In the genomic region with DNA sequence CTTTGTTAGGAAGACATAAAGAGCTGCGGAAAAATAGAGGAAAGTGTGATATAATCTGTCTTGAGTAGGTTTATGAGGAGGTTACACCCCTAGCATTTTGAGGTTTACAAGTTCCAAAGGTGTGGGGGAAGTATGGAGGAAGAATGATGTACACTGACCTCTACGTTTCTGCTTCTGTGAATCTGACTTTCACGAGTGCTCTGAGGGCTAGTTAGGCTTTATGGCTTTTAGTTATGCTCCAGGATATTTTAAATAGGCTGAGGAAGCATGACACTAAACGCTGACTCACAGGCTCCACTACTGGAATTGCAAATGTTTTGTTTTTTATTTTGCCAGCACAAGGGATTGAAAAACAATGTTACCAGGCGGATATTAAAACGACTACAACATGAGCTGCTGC, we compare ENCODE assay signal across 12 cellular contexts. TPM values are rescaled to one million over a fixed set of nuclear protein-coding genes. Genes with fewer than 3 reads are reported as not detected.
DNase-seq lines count a peak whose midpoint lies in the region; ATAC-seq and TF ChIP-seq lines count a peak whose summit lies in the region.
"Had no signal": no experiment of that assay in that cellular context is flagged by ENCODE, and none has a peak within 500 bp of the region (broad histone marks: within the 10 kb centered on the region; RNA-seq: fewer than 3 reads in every experiment).

No MANE protein-coding gene starts in this region.

- no peak overlapping the region for H2BK120ac ChIP-seq in H9 (ENCODE audit: low read depth, low read length, poor library complexity, severe bottlenecking)

- peaks cover 12 to 13% of the 10 kb centered on the region in 2 experiments for H3K4me1 Mint-ChIP-seq in H9

- intact Hi-C loops in left ventricle myocardium inferior (cut with micrococcal nuclease) = no loop called here

- no peak overlapping the region for H2BK15ac ChIP-seq in H9 (ENCODE audit: low read depth, low read length)

- no peak overlapping the region for H3K56ac ChIP-seq in H9 (ENCODE audit: insufficient read length, low read depth, low read length)

- H3K23me2 ChIP-seq in H9 (ENCODE audit: insufficient read length, low read depth, low read length, poor library complexity, severe bottlenecking) = no peaks in the 10 kb centered on the region

- H3K36me3 Mint-ChIP-seq in H9 (ENCODE audit: insufficient read depth in 1 of 3, low read depth in 3 of 3) = peaks cover 11 to 20% (median 15%) of the 10 kb centered on the region in 3 experiments

- WGBS in H9 (ENCODE audit: extremely low coverage, insufficient read length, low lambda C conversion rate) = no CpG with 5 or more reads among the region's 6 CpGs
- WGBS in smooth muscle cell (ENCODE audit: low lambda C conversion rate) = 8% methylated on average over 6 of the region's 6 CpGs

- no peak overlapping the region for H4K91ac ChIP-seq in H9 (ENCODE audit: insufficient read length, low read depth, low read length)

- H3K79me1 ChIP-seq in H9 (ENCODE audit: insufficient read depth, low read depth, low read length, poor library complexity, severe bottlenecking) = no peaks in the 10 kb centered on the region

- no peak overlapping the region for H4K8ac ChIP-seq in H9 (replicated peaks; ENCODE audit: insufficient read length, low read depth, low read length)

- H3K23ac ChIP-seq in H9 (ENCODE audit: insufficient read length, low read depth, low read length) = no peak overlapping the region

- H2BK5ac ChIP-seq in H9 (ENCODE audit: insufficient read length, low read length) = no peak overlapping the region

- H4K20me1 ChIP-seq in H9 (ENCODE audit: control insufficient read depth, insufficient read depth, insufficient read length) (no peaks in the 10 kb centered on the region), smooth muscle cell (ENCODE audit: low read depth) (peaks cover 4% of the 10 kb centered on the region)

- no peak for TF ChIP-seq CTCF in H9 (conservative IDR thresholded peaks at IDR 0.05)
- no peak for TF ChIP-seq CTCF in astrocyte of the cerebellum (IDR thresholded peaks at IDR 0.05; ENCODE audit: low read depth, low read length, missing control alignments)
- no peak for TF ChIP-seq CTCF in left ventricle myocardium inferior (IDR thresholded peaks at IDR 0.05; ENCODE audit: borderline replicate concordance)
- no peak for TF ChIP-seq CTCF in smooth muscle cell (IDR thresholded peaks at IDR 0.05; ENCODE audit: borderline replicate concordance, insufficient read depth, poor library complexity, severe bottlenecking)

- no peak overlapping the region for H3K9ac ChIP-seq in H9 (ENCODE audit: extremely low read depth, insufficient read length, low read length)
- H3K9ac ChIP-seq in smooth muscle cell (ENCODE audit: low read depth) = peak overlapping the region; percentile 32

- no peak overlapping the region for H3T11ph ChIP-seq in H9 (ENCODE audit: low read length)

- no peak overlapping the region for H2BK12ac ChIP-seq in H9 (ENCODE audit: insufficient read length, low read depth, low read length)

- no peak overlapping the region for H3K4me3 ChIP-seq in astrocyte of the cerebellum (ENCODE audit: low read depth, low read length)
- no peak overlapping the region for H3K4me3 ChIP-seq in left ventricle myocardium inferior
- peak overlapping the region; percentile 14 for H3K4me3 ChIP-seq in smooth muscle cell

- H3K4me1 ChIP-seq in H9 (ENCODE audit: insufficient read depth, low read length) (no peaks in the 10 kb centered on the region; the same call in 1 of the 2 replicates), left ventricle myocardium inferior (peaks cover 63% of the 10 kb centered on the region), smooth muscle cell (ENCODE audit: low read depth) (peaks cover 14% of the 10 kb centered on the region)

- H2BK20ac ChIP-seq in H9 (ENCODE audit: low read depth, low read length, poor library complexity, severe bottlenecking) = no peak overlapping the region

- no peak overlapping the region for H3K4ac ChIP-seq in H9 (ENCODE audit: low read depth, low read length)

- peak overlapping the region in 2 of 3 experiments; percentile 8 to 68; a peak in 5 of 7 replicates for H3K27ac Mint-ChIP-seq in H9
- H3K27ac Mint-ChIP-seq: activated naive CD4-positive, alpha-beta T cell treated with anti-CD3 and anti-CD28 coated beads for 36 hours; T-helper 1 cell treated with Interleukin-12 subunit alpha and Interleukin-12 subunit beta and Interleukin-4 antibody, amounts not matched to agents 30 μg/mL and 1 μg/mL, for 36 hours had no signal

- no peak overlapping the region for H3K18ac ChIP-seq in H9 (ENCODE audit: insufficient read length, low read depth, low read length)

- no peaks in the 10 kb centered on the region for H3K27me3 Mint-ChIP-seq in H9 (ENCODE audit: low read depth)

- H3K4me2 ChIP-seq in H9 (ENCODE audit: insufficient read depth, insufficient read length, low read length) (no peak overlapping the region), smooth muscle cell (peak overlapping the region; percentile 60)

- H3K4me3 Mint-ChIP-seq in H9 = no peak overlapping the region
- H3K4me3 Mint-ChIP-seq: activated naive CD4-positive, alpha-beta T cell treated with anti-CD3 and anti-CD28 coated beads for 36 hours; T-helper 1 cell treated with Interleukin-12 subunit alpha and Interleukin-12 subunit beta and Interleukin-4 antibody, amounts not matched to agents 30 μg/mL and 1 μg/mL, for 36 hours had no signal

- peaks cover 24% of the 10 kb centered on the region for H3F3A ChIP-seq in smooth muscle cell (ENCODE audit: low read depth)

- H2AK5ac ChIP-seq in H9 (ENCODE audit: insufficient read length, low read length) = no peak overlapping the region

- no peak overlapping the region for H4K5ac ChIP-seq in H9 (ENCODE audit: insufficient read length, low read depth, low read length)

- H3K9me3 ChIP-seq in H9 (ENCODE audit: control insufficient read depth, low read depth, low read length) (no peaks in the 10 kb centered on the region), left ventricle myocardium inferior (replicated peaks) (no peaks in the 10 kb centered on the region), smooth muscle cell (replicated peaks; ENCODE audit: low read depth) (no peaks in the 10 kb centered on the region)

- H3K36me3 ChIP-seq in left ventricle myocardium inferior = peaks cover 35% of the 10 kb centered on the region
- peaks cover 4% of the 10 kb centered on the region for H3K36me3 ChIP-seq in smooth muscle cell (ENCODE audit: low read depth)

- DNase-seq in H9 (no peak), astrocyte of the cerebellum (ENCODE audit: low read depth) (peak; percentile 62), left ventricle myocardium inferior (no peak), smooth muscle cell (lab: John Stamatoyannopoulos, UW; ENCODE audit: unreplicated experiment) (no peak), NCI-H524 (lab: John Stamatoyannopoulos, UW) (no peak)
- no peak for DNase-seq in activated CD4-positive, alpha-beta T cell treated with anti-CD3 and anti-CD28 coated beads, Interleukin-2, amount 50 U/mL, for 1 hour
- DNase-seq: activated naive CD4-positive, alpha-beta T cell treated with anti-CD3 and anti-CD28 coated beads for 36 hours; NCI-H1694 had no signal

- no peak overlapping the region for H2AFZ ChIP-seq in H9 (ENCODE audit: low read length)
- H2AFZ ChIP-seq in smooth muscle cell (ENCODE audit: low read depth) = no peak overlapping the region

- no peaks in the 10 kb centered on the region for H3K9me3 Mint-ChIP-seq in H9
- H3K9me3 Mint-ChIP-seq: T-helper 1 cell treated with Interleukin-12 subunit alpha and Interleukin-12 subunit beta and Interleukin-4 antibody, amounts not matched to agents 30 μg/mL and 1 μg/mL, for 36 hours had no signal

- H3K27ac ChIP-seq in H9 (ENCODE audit: insufficient read length, low read depth, low read length) (no peak overlapping the region), left ventricle myocardium inferior (replicated peaks) (peak overlapping the region; percentile 65), smooth muscle cell (ENCODE audit: low read depth) (peak overlapping the region; percentile 92)

- ATAC-seq in GM19395 (IDR thresholded peaks at IDR 0.05; ENCODE audit: unreplicated experiment) = no peak
- ATAC-seq in GM18873 (IDR thresholded peaks at IDR 0.05; ENCODE audit: low FRiP score, unreplicated experiment) = no peak

- no peak overlapping the region for H3K14ac ChIP-seq in H9 (ENCODE audit: insufficient read depth, low read length)

- H3K27me3 ChIP-seq in H9 (ENCODE audit: insufficient read depth, low read length) = no peaks in the 10 kb centered on the region
- H3K27me3 ChIP-seq in left ventricle myocardium inferior (ENCODE audit: low read depth) = no peaks in the 10 kb centered on the region
- H3K27me3 ChIP-seq in smooth muscle cell (ENCODE audit: low read depth) = no peaks in the 10 kb centered on the region

- in situ Hi-C loops in astrocyte of the cerebellum (cut with HindIII; ENCODE audit: low sequenced_read_pairs) = no loop called here

- H3K79me2 ChIP-seq in H9 (ENCODE audit: insufficient read depth, low read length) (no peaks in the 10 kb centered on the region), smooth muscle cell (ENCODE audit: low read depth) (no peaks in the 10 kb centered on the region)

RNA-seq across cellular contexts. Expression of a gene that starts 46.4 kb away (rescaled TPM):
- total RNA-seq in H9 (2021) (0.09 and 0.26 TPM in 2 replicates), left ventricle myocardium inferior (0.47 TPM), smooth muscle cell (0.13 and 1.1 TPM in 2 replicates)
- 0.56 TPM in 1 of 2 replicates, not detected in the other for polyA plus RNA-seq in smooth muscle cell
- total RNA-seq: activated naive CD4-positive, alpha-beta T cell treated with anti-CD3 and anti-CD28 coated beads for 36 hours; liver had no signal

RNA-seq across cellular contexts. Expression of a gene that starts 47.5 kb away (rescaled TPM):
- total RNA-seq in H9 (2021) = 20.7 and 21.0 TPM in 2 replicates
- 52.1 TPM for total RNA-seq in left ventricle myocardium inferior
- 53.9 and 58.7 TPM in 2 replicates for total RNA-seq in smooth muscle cell
- 31.7 and 42.9 TPM in 2 replicates for polyA plus RNA-seq in smooth muscle cell
